ENCODE assay signal across 19 cellular contexts in genomic region chr2:157170299-157170698, GRCh38.
"Had no signal": no experiment of that assay in that cellular context is flagged by ENCODE, and none has a peak within 500 bp of the region (broad histone marks: within the 10 kb centered on the region; RNA-seq: fewer than 3 reads in every experiment).

No MANE protein-coding gene starts in this region.

- H3K9me3 Mint-ChIP-seq: activated CD4-positive, alpha-beta T cell treated with anti-CD3 and anti-CD28 coated beads, Interleukin-2, amount 10 ng/mL, durations not matched to agents 24 days and 14 days; activated naive CD4-positive, alpha-beta T cell treated with anti-CD3 and anti-CD28 coated beads for 36 hours; activated naive CD8-positive, alpha-beta T cell treated with anti-CD3 and anti-CD28 coated beads, Interleukin-2, amount 50 U/mL, for 24 hours; activated T-cell treated with anti-CD3 and anti-CD28 coated beads, Interleukin-2, amount 50 U/mL, for 24 hours; activated T-helper 2 cell treated with anti-CD3 and anti-CD28 coated beads, Interferon-gamma antibody, Interleukin-2, Interleukin-4, amounts not matched to agents 10 μg/mL and 5 μg/mL and 100 μg/mL, durations not matched to agents 14 hours and 24 hours and 36 hours; effector memory CD8-positive, alpha-beta T cell; stimulated activated naive CD8-positive, alpha-beta T cell treated with anti-CD3 and anti-CD28 coated beads, Interleukin-15, amount 100 ng/mL, for 72 hours; T-cell had no signal

- DNase-seq: activated CD4-positive, alpha-beta T cell treated with anti-CD3 and anti-CD28 coated beads, Interleukin-2, amount 10 ng/mL, durations not matched to agents 24 days and 14 days; activated CD8-positive, alpha-beta T cell treated with anti-CD3 and anti-CD28 coated beads, Interleukin-2, amount 10 ng/mL, durations not matched to agents 7 days and 5 days; activated naive CD4-positive, alpha-beta T cell treated with anti-CD3 and anti-CD28 coated beads for 36 hours; activated naive CD8-positive, alpha-beta T cell treated with anti-CD3 and anti-CD28 coated beads, Interleukin-2, amount 50 U/mL, for 24 hours; activated T-cell treated with anti-CD3 and anti-CD28 coated beads, Interleukin-2, amount 50 U/mL, for 24 hours; effector memory CD8-positive, alpha-beta T cell; immature natural killer cell; left ventricle myocardium superior; occipital lobe; stimulated activated CD4-positive, alpha-beta T cell treated with anti-CD3 and anti-CD28 coated beads, Interleukin-4, amount 100 ng/mL, for 1 hour; stimulated activated naive CD8-positive, alpha-beta T cell treated with anti-CD3 and anti-CD28 coated beads, Interleukin-15, amount 100 ng/mL, for 72 hours; T-cell; transverse colon; uterus had no signal

- H3K36me3 Mint-ChIP-seq: immature natural killer cell, T-cell had no signal

- H3K27me3 Mint-ChIP-seq: progenitor cell of endocrine pancreas had no signal

- ATAC-seq: activated CD8-positive, alpha-beta T cell treated with anti-CD3 and anti-CD28 coated beads, Interleukin-2, amount 10 ng/mL, durations not matched to agents 7 days and 5 days; activated naive CD8-positive, alpha-beta T cell treated with anti-CD3 and anti-CD28 coated beads, Interleukin-2, amount 50 U/mL, for 24 hours; effector memory CD8-positive, alpha-beta T cell; left ventricle myocardium superior; stimulated activated naive CD8-positive, alpha-beta T cell treated with anti-CD3 and anti-CD28 coated beads, Interleukin-15, amount 100 ng/mL, for 72 hours; T-cell had no signal

- H3K9me3 ChIP-seq: ascending aorta, suprapubic skin, transverse colon, uterus had no signal

- H3K4me3 Mint-ChIP-seq: activated CD4-positive, alpha-beta T cell treated with anti-CD3 and anti-CD28 coated beads, Interleukin-2, amount 10 ng/mL, durations not matched to agents 24 days and 14 days; activated CD8-positive, alpha-beta T cell treated with anti-CD3 and anti-CD28 coated beads, Interleukin-2, amount 10 ng/mL, durations not matched to agents 7 days and 5 days; activated naive CD4-positive, alpha-beta T cell treated with anti-CD3 and anti-CD28 coated beads for 36 hours; activated naive CD8-positive, alpha-beta T cell treated with anti-CD3 and anti-CD28 coated beads, Interleukin-2, amount 50 U/mL, for 24 hours; activated T-cell treated with anti-CD3 and anti-CD28 coated beads, Interleukin-2, amount 50 U/mL, for 24 hours; effector memory CD8-positive, alpha-beta T cell; immature natural killer cell; stimulated activated naive CD8-positive, alpha-beta T cell treated with anti-CD3 and anti-CD28 coated beads, Interleukin-15, amount 100 ng/mL, for 72 hours; T-cell had no signal

- H3K36me3 ChIP-seq: ascending aorta, suprapubic skin, transverse colon, uterus had no signal

- H3K27me3 ChIP-seq: ascending aorta, suprapubic skin, transverse colon, uterus had no signal

- H3K4me1 Mint-ChIP-seq: activated CD4-positive, alpha-beta T cell treated with anti-CD3 and anti-CD28 coated beads, Interleukin-2, amount 10 ng/mL, durations not matched to agents 24 days and 14 days; activated naive CD8-positive, alpha-beta T cell treated with anti-CD3 and anti-CD28 coated beads, Interleukin-2, amount 50 U/mL, for 24 hours; immature natural killer cell; stimulated activated naive CD8-positive, alpha-beta T cell treated with anti-CD3 and anti-CD28 coated beads, Interleukin-15, amount 100 ng/mL, for 72 hours; T-cell had no signal

- H3K4me3 ChIP-seq: ascending aorta, smooth muscle cell, suprapubic skin, transverse colon, uterus had no signal

- H3K27ac ChIP-seq: ascending aorta, suprapubic skin, transverse colon, uterus had no signal

- H3K27ac Mint-ChIP-seq: activated CD4-positive, alpha-beta T cell treated with anti-CD3 and anti-CD28 coated beads, Interleukin-2, amount 10 ng/mL, durations not matched to agents 24 days and 14 days; activated CD8-positive, alpha-beta T cell treated with anti-CD3 and anti-CD28 coated beads, Interleukin-2, amount 10 ng/mL, durations not matched to agents 7 days and 5 days; activated naive CD4-positive, alpha-beta T cell treated with anti-CD3 and anti-CD28 coated beads for 36 hours; activated naive CD8-positive, alpha-beta T cell treated with anti-CD3 and anti-CD28 coated beads, Interleukin-2, amount 50 U/mL, for 24 hours; activated T-cell treated with anti-CD3 and anti-CD28 coated beads, Interleukin-2, amount 50 U/mL, for 24 hours; activated T-helper 2 cell treated with anti-CD3 and anti-CD28 coated beads, Interferon-gamma antibody, Interleukin-2, Interleukin-4, amounts not matched to agents 10 μg/mL and 5 μg/mL and 100 μg/mL, durations not matched to agents 14 hours and 24 hours and 36 hours; effector memory CD8-positive, alpha-beta T cell; immature natural killer cell; progenitor cell of endocrine pancreas; stimulated activated naive CD8-positive, alpha-beta T cell treated with anti-CD3 and anti-CD28 coated beads, Interleukin-15, amount 100 ng/mL, for 72 hours; T-cell had no signal

- H3K4me1 ChIP-seq: uterus had no signal

- H3K4me2 ChIP-seq: smooth muscle cell had no signal
